In the genomic region with DNA sequence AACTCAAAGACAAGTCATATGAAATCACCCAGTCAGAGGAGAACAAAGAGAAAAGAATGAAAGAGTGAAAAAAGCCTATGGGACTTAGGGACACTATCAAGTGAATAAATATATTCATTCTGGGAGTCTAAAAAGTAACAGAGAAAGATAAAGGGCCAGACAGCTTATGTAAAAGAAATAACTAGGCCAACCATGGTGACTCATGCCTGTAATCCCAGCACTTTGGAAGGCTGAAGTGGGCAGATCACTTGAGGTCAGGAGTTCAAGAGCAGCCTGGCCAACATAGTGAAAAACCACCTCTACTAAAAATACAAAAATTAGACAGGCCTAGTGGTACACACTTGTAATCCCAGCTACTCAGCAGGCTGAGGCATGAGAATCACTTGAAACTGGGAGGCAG, we compare ENCODE assay signal across 25 cellular contexts.
"Had no signal": no experiment of that assay in that cellular context is flagged by ENCODE, and none has a peak within 500 bp of the region (broad histone marks: within the 10 kb centered on the region; RNA-seq: fewer than 3 reads in every experiment).

No MANE protein-coding gene starts in this region.

- H3K27me3 ChIP-seq: adrenal gland, brain microvascular endothelial cell had no signal

- H3K4me2 ChIP-seq: PC-9 had no signal

- H3K27ac ChIP-seq: adrenal gland, brain microvascular endothelial cell, PC-9 had no signal

- DNase-seq: activated CD4-positive, alpha-beta T cell treated with anti-CD3 and anti-CD28 coated beads for 36 hours; activated CD4-positive, alpha-beta T cell treated with anti-CD3 and anti-CD28 coated beads, Interleukin-2, amount 10 ng/mL, durations not matched to agents 7 days and 5 days; activated CD4-positive, alpha-beta T cell treated with anti-CD3 and anti-CD28 coated beads, Interleukin-2, amount 50 U/mL, for 48 hours; activated CD8-positive, alpha-beta T cell treated with anti-CD3 and anti-CD28 coated beads, Interleukin-2, amount 10 ng/mL, durations not matched to agents 7 days and 5 days; activated gamma-delta T cell treated with Interleukin-2 at 50 U/mL for 16 hours; activated naive CD4-positive, alpha-beta T cell treated with anti-CD3 and anti-CD28 coated beads for 36 hours; activated T-cell treated with anti-CD3 and anti-CD28 coated beads, Interleukin-2, amount 50 U/mL, for 24 hours; adrenal gland; anterior cingulate cortex; brain microvascular endothelial cell; central memory CD4-positive, alpha-beta T cell; NCI-H1092; NCI-H1436 treated with DMSO at 0.1 percent for 48 hours; NCI-H1694 treated with DMSO at 0.1 percent for 48 hours; NCI-H2029; NCI-H345; NCI-H524 treated with DMSO at 0.1 percent for 48 hours; NK-92 treated with Interleukin-12 subunit alpha and Interleukin-12 subunit beta, amount 100 ng/mL, for 24 hours; PC-9; Right ventricle myocardium superior; SW 1271; T-helper 1 cell; T-helper 2 cell; T-helper 9 cell had no signal

- H3K36me3 ChIP-seq: adrenal gland, brain microvascular endothelial cell had no signal

- H3K4me3 ChIP-seq: adrenal gland, K562, PC-9 had no signal

- H3K4me1 ChIP-seq: adrenal gland had no signal

- H2AFZ ChIP-seq: PC-9 had no signal
